Comparison of ENCODE assay signal across 8 cellular contexts in genomic region chr10:123583639-123584418, GRCh38.
A peak's percentile ranks its signal among the peaks of the same experiment; 100 is the strongest.
DNase-seq lines count a peak whose midpoint lies in the region; ATAC-seq and TF ChIP-seq lines count a peak whose summit lies in the region.

No MANE protein-coding gene starts in this region.

- H3K27ac ChIP-seq in osteoblast (ENCODE audit: low read depth, low read length), result no peak overlapping the region

- ATAC-seq in activated CD8-positive, alpha-beta memory T cell treated with anti-CD3 and anti-CD28 coated beads, Interleukin-2, amount 10 ng/mL, durations not matched to agents 7 days and 5 days, result no peak
- no peak for ATAC-seq in GM18505 (IDR thresholded peaks at IDR 0.05; ENCODE audit: unreplicated experiment)

- H3K79me2 ChIP-seq in osteoblast (ENCODE audit: insufficient read depth, low read length), result no peaks in the 10 kb centered on the region

- no peak overlapping the region for H3K4me3 Mint-ChIP-seq in activated CD4-positive, alpha-beta T cell treated with anti-CD3 and anti-CD28 coated beads, Interleukin-2, amount 10 ng/mL, durations not matched to agents 24 days and 14 days
- H3K4me3 Mint-ChIP-seq in activated CD8-positive, alpha-beta memory T cell treated with anti-CD3 and anti-CD28 coated beads, Interleukin-2, amount 10 ng/mL, durations not matched to agents 7 days and 5 days, result no peak overlapping the region

- H3K4me1 Mint-ChIP-seq in activated CD4-positive, alpha-beta T cell treated with anti-CD3 and anti-CD28 coated beads, Interleukin-2, amount 10 ng/mL, durations not matched to agents 24 days and 14 days, result no peaks in the 10 kb centered on the region
- no peaks in the 10 kb centered on the region for H3K4me1 Mint-ChIP-seq in activated CD8-positive, alpha-beta memory T cell treated with anti-CD3 and anti-CD28 coated beads, Interleukin-2, amount 10 ng/mL, durations not matched to agents 7 days and 5 days

- no peak overlapping the region for H3K4me3 ChIP-seq in osteoblast (ENCODE audit: insufficient read depth, low read length)

- no peaks in the 10 kb centered on the region for H3K9me3 ChIP-seq in osteoblast (ENCODE audit: low read depth, low read length)

- no peaks in the 10 kb centered on the region for H3K9me3 Mint-ChIP-seq in activated CD4-positive, alpha-beta T cell treated with anti-CD3 and anti-CD28 coated beads, Interleukin-2, amount 10 ng/mL, durations not matched to agents 24 days and 14 days
- no peaks in the 10 kb centered on the region for H3K9me3 Mint-ChIP-seq in activated CD8-positive, alpha-beta memory T cell treated with anti-CD3 and anti-CD28 coated beads, Interleukin-2, amount 10 ng/mL, durations not matched to agents 7 days and 5 days (ENCODE audit: low read depth)

- H3K36me3 Mint-ChIP-seq in activated CD4-positive, alpha-beta T cell treated with anti-CD3 and anti-CD28 coated beads, Interleukin-2, amount 10 ng/mL, durations not matched to agents 24 days and 14 days (ENCODE audit: low read depth), result no peaks in the 10 kb centered on the region
- no peaks in the 10 kb centered on the region for H3K36me3 Mint-ChIP-seq in activated CD8-positive, alpha-beta memory T cell treated with anti-CD3 and anti-CD28 coated beads, Interleukin-2, amount 10 ng/mL, durations not matched to agents 7 days and 5 days

- peak; percentile 85 for TF ChIP-seq CTCF in osteoblast (IDR thresholded peaks at IDR 0.05; ENCODE audit: extremely low read depth, low read depth, low read length)

- no peak overlapping the region for H3K27ac Mint-ChIP-seq in activated CD4-positive, alpha-beta T cell treated with anti-CD3 and anti-CD28 coated beads, Interleukin-2, amount 10 ng/mL, durations not matched to agents 24 days and 14 days
- H3K27ac Mint-ChIP-seq in activated CD8-positive, alpha-beta memory T cell treated with anti-CD3 and anti-CD28 coated beads, Interleukin-2, amount 10 ng/mL, durations not matched to agents 7 days and 5 days, result no peak overlapping the region

- H2AFZ ChIP-seq in osteoblast (ENCODE audit: low read length), result no peak overlapping the region

- peaks cover 2% of the 10 kb centered on the region for H4K20me1 ChIP-seq in osteoblast (ENCODE audit: insufficient read depth, low read length)

- peak; percentile 73 for DNase-seq in activated CD4-positive, alpha-beta T cell treated with anti-CD3 and anti-CD28 coated beads, Interleukin-2, amount 10 ng/mL, durations not matched to agents 24 days and 14 days
- DNase-seq in activated CD4-positive, alpha-beta T cell treated with anti-CD3 and anti-CD28 coated beads for 4 hours, result no peak
- peak; percentile 48 for DNase-seq in NCI-H1105 treated with DMSO at 0.1 percent for 48 hours (lab: John Stamatoyannopoulos, UW)
- DNase-seq in activated CD8-positive, alpha-beta memory T cell treated with anti-CD3 and anti-CD28 coated beads, Interleukin-2, amount 10 ng/mL, durations not matched to agents 7 days and 5 days, result peak; percentile 41
- peak; percentile 35 for DNase-seq in germinal center (ENCODE audit: low spot score)
- peak; percentile 93 for DNase-seq in osteoblast (ENCODE audit: insufficient read length, low spot score, missing footprints)
- no peak for DNase-seq in effector CD8-positive, alpha-beta T cell (lab: John Stamatoyannopoulos, UW)

- H3K27me3 ChIP-seq in osteoblast (ENCODE audit: insufficient read depth, low read length), result peaks cover 10% of the 10 kb centered on the region

- intact Hi-C loops in activated CD4-positive, alpha-beta T cell treated with anti-CD3 and anti-CD28 coated beads, Interleukin-2, amount 10 ng/mL, durations not matched to agents 24 days and 14 days (cut with micrococcal nuclease), result loop anchor here (2.0 kb wide), 1 partner anchor 805 kb away; no protein-coding TSS in a partner anchor

- CTCF ChIA-PET in activated CD8-positive, alpha-beta memory T cell treated with anti-CD3 and anti-CD28 coated beads, Interleukin-2, amount 10 ng/mL, durations not matched to agents 7 days and 5 days (lab: Charles Lee), result interaction anchor here (3.4 kb wide), 1 partner anchor 383 kb away, joined by 13 read pairs; no protein-coding TSS in a partner anchor

- no peaks in the 10 kb centered on the region for H3K4me1 ChIP-seq in osteoblast (ENCODE audit: insufficient read depth, low read length)

- no peak overlapping the region for H3K4me2 ChIP-seq in osteoblast (ENCODE audit: insufficient read depth, low read length)

- no peaks in the 10 kb centered on the region for H3K36me3 ChIP-seq in osteoblast (ENCODE audit: insufficient read depth, low read length)

- peaks cover 9% of the 10 kb centered on the region for H3K27me3 Mint-ChIP-seq in activated CD4-positive, alpha-beta T cell treated with anti-CD3 and anti-CD28 coated beads, Interleukin-2, amount 10 ng/mL, durations not matched to agents 24 days and 14 days
- H3K27me3 Mint-ChIP-seq in activated CD8-positive, alpha-beta memory T cell treated with anti-CD3 and anti-CD28 coated beads, Interleukin-2, amount 10 ng/mL, durations not matched to agents 7 days and 5 days, result peaks cover 25% of the 10 kb centered on the region

- TF ChIP-seq POLR2A in GM18505 (IDR thresholded peaks at IDR 0.05; ENCODE audit: borderline replicate concordance, extremely low read depth, insufficient read depth, insufficient read length), result no peak

Comparison
In these comparisons a context has a peak if more than half of its experiments do, and no peak if none do; other contexts are left out.
1. DNase-seq: peak in activated CD4-positive, alpha-beta T cell treated with anti-CD3 and anti-CD28 coated beads, Interleukin-2, amount 10 ng/mL, durations not matched to agents 24 days and 14 days (single experiment), NCI-H1105 treated with DMSO at 0.1 percent for 48 hours (single experiment), activated CD8-positive, alpha-beta memory T cell treated with anti-CD3 and anti-CD28 coated beads, Interleukin-2, amount 10 ng/mL, durations not matched to agents 7 days and 5 days (single experiment), germinal center (single experiment) and osteoblast (single experiment); none in activated CD4-positive, alpha-beta T cell treated with anti-CD3 and anti-CD28 coated beads for 4 hours (0 of 2) and effector CD8-positive, alpha-beta T cell (single experiment).